ENCODE assay signal across 7 cellular contexts in the genomic region with DNA sequence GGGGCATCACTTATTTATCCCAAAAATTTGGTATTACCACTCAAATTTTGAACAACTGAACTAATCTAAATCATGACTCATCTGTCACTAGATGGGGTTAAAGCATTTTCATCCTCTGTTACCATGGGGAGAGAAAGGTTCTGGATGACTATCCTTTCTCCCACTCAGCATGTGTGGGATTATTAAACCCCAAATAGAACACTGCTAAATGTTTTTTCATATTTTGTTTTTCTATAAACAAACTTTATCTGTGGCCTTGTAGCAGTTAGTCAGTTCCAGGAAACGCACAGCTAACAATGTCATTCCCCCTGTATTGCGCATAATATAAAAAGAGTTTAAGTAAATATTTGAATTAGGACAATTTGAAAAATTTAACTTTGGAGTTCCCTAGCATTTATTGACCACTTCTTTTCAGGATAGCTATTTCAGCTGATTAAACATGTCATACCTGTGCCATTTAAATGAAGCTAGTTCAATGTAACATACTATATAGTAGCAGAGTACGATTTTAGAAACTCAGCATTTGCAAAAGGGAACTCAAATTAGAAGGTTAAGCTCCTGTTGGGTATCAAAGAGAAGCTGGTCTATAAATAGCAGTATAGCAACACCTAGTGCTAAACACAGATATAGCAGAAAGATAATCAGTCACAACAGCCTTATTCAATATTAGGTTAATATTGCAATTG. TPM values are rescaled to one million over a fixed set of nuclear protein-coding genes. Genes with fewer than 3 reads are reported as not detected.
DNase-seq lines count a peak whose midpoint lies in the region; ATAC-seq and TF ChIP-seq lines count a peak whose summit lies in the region.

No MANE protein-coding gene starts in this region.

- ATAC-seq in HG02870 (IDR thresholded peaks at IDR 0.05; ENCODE audit: unreplicated experiment), result peak; percentile 50
- peak; percentile 58 for ATAC-seq in stimulated activated effector memory CD8-positive, alpha-beta T cell treated with anti-CD3 and anti-CD28 coated beads, Interleukin-12 subunit alpha, Interleukin-12 subunit beta, amount 100 ng/mL, for 72 hours

- no peak overlapping the region for H3K18ac ChIP-seq in mesendoderm (ENCODE audit: low read length)

- H3K56ac ChIP-seq in mesendoderm (ENCODE audit: low read length), result no peak overlapping the region

- H2BK15ac ChIP-seq in mesendoderm (replicated peaks; ENCODE audit: low read depth), result no peak overlapping the region

- no peak overlapping the region for H2BK120ac ChIP-seq in mesendoderm (ENCODE audit: low read depth, low read length)

- H4K8ac ChIP-seq in mesendoderm (ENCODE audit: low read depth, low read length), result no peak overlapping the region

- TF ChIP-seq CTCF in GM06990 (IDR thresholded peaks at IDR 0.05; ENCODE audit: insufficient read depth, low read length, poor library complexity, severe bottlenecking), result peak; percentile 51
- peak; percentile 40 for TF ChIP-seq CTCF in fibroblast of pulmonary artery (IDR thresholded peaks at IDR 0.05; ENCODE audit: low read length, missing control alignments)

- H3K27ac Mint-ChIP-seq in stimulated activated effector memory CD8-positive, alpha-beta T cell treated with anti-CD3 and anti-CD28 coated beads, Interleukin-12 subunit alpha, Interleukin-12 subunit beta, amount 100 ng/mL, for 72 hours, result no peak overlapping the region

- H3K79me2 ChIP-seq in mesendoderm (ENCODE audit: control insufficient read depth, insufficient read depth, low read length), result no peaks in the 10 kb centered on the region

- H3K4me1 ChIP-seq in mesendoderm (ENCODE audit: control insufficient read depth, low read depth, low read length), result no peaks in the 10 kb centered on the region

- peaks cover 10% of the 10 kb centered on the region for H3K4me1 Mint-ChIP-seq in stimulated activated effector memory CD8-positive, alpha-beta T cell treated with anti-CD3 and anti-CD28 coated beads, Interleukin-12 subunit alpha, Interleukin-12 subunit beta, amount 100 ng/mL, for 72 hours

- no peaks in the 10 kb centered on the region for H3K36me3 ChIP-seq in GM06990 (ENCODE audit: control insufficient read depth, insufficient read depth, low read length)
- H3K36me3 ChIP-seq in mesendoderm (ENCODE audit: control insufficient read depth, insufficient read depth, low read length), result no peaks in the 10 kb centered on the region

- no peak overlapping the region for H3K4me2 ChIP-seq in mesendoderm (ENCODE audit: low read length)

- H2AK5ac ChIP-seq in mesendoderm (ENCODE audit: low read length), result no peak overlapping the region

- no peak overlapping the region for H3K23ac ChIP-seq in mesendoderm (ENCODE audit: low read length)

- no peak overlapping the region for H3K4me3 ChIP-seq in GM06990 (replicated peaks; ENCODE audit: low read depth, low read length)
- no peak overlapping the region for H3K4me3 ChIP-seq in fibroblast of pulmonary artery (replicated peaks; ENCODE audit: low read depth, low read length)
- H3K4me3 ChIP-seq in mesendoderm (ENCODE audit: low read length), result no peak overlapping the region

- no peak overlapping the region for H2BK5ac ChIP-seq in mesendoderm (ENCODE audit: low read length)

- DNase-seq in GM06990 (ENCODE audit: extremely low read depth, insufficient read length) (no peak), OCI-M1 (lab: John Stamatoyannopoulos, UW) (peak; percentile 42), fibroblast of pulmonary artery (ENCODE audit: low read depth) (peak; percentile 85), mesendoderm (no peak)
- no peak for DNase-seq in stimulated activated effector memory CD8-positive, alpha-beta T cell treated with anti-CD3 and anti-CD28 coated beads, Interleukin-12 subunit alpha, Interleukin-12 subunit beta, amount 100 ng/mL, for 72 hours (ENCODE audit: low spot score in 2 of 2)
- no peak for DNase-seq in activated CD4-positive, alpha-beta T cell treated with anti-CD3 and anti-CD28 coated beads for 1 hour

- WGBS in mesendoderm (ENCODE audit: extremely low coverage, insufficient coverage, low lambda C conversion rate), result no CpG with 5 or more reads among the region's 3 CpGs

- no peak overlapping the region for H3K4ac ChIP-seq in mesendoderm (ENCODE audit: low read depth, low read length)

- no peak overlapping the region for H3K9ac ChIP-seq in mesendoderm (ENCODE audit: low read length)

- no peak overlapping the region for H3K4me3 Mint-ChIP-seq in stimulated activated effector memory CD8-positive, alpha-beta T cell treated with anti-CD3 and anti-CD28 coated beads, Interleukin-12 subunit alpha, Interleukin-12 subunit beta, amount 100 ng/mL, for 72 hours

- no peaks in the 10 kb centered on the region for H3K36me3 Mint-ChIP-seq in stimulated activated effector memory CD8-positive, alpha-beta T cell treated with anti-CD3 and anti-CD28 coated beads, Interleukin-12 subunit alpha, Interleukin-12 subunit beta, amount 100 ng/mL, for 72 hours

- no peaks in the 10 kb centered on the region for H3K9me3 Mint-ChIP-seq in stimulated activated effector memory CD8-positive, alpha-beta T cell treated with anti-CD3 and anti-CD28 coated beads, Interleukin-12 subunit alpha, Interleukin-12 subunit beta, amount 100 ng/mL, for 72 hours

- no peak overlapping the region for H4K5ac ChIP-seq in mesendoderm (ENCODE audit: low read length)

- no peaks in the 10 kb centered on the region for H3K27me3 ChIP-seq in GM06990 (replicated peaks; ENCODE audit: control insufficient read depth, insufficient read depth, low read length)
- H3K27me3 ChIP-seq in mesendoderm (ENCODE audit: insufficient read depth, low read length, poor library complexity), result no peaks in the 10 kb centered on the region

- H3K27ac ChIP-seq in mesendoderm (ENCODE audit: low read depth, low read length), result no peak overlapping the region

- H3K79me1 ChIP-seq in mesendoderm (ENCODE audit: low read length), result no peaks in the 10 kb centered on the region

RNA-seq across cellular contexts. Expression of gene TMEM212, which starts 9.2 kb away (rescaled TPM):
- not detected for polyA plus RNA-seq in mesendoderm (2013, experiment 1 of 2)
- not detected for polyA plus RNA-seq in mesendoderm (2013, experiment 2 of 2)

RNA-seq across cellular contexts. Expression of gene PLD1, which starts 23.6 kb away (rescaled TPM):
- polyA plus RNA-seq in mesendoderm (2013, experiment 1 of 2), result 0.42 TPM
- 0.56 TPM for polyA plus RNA-seq in mesendoderm (2013, experiment 2 of 2)

Comparison
In these comparisons a context has a peak if more than half of its experiments do, and no peak if none do; other contexts are left out.
1. DNase-seq: peak in OCI-M1 (single experiment) and fibroblast of pulmonary artery (single experiment); none in GM06990 (single experiment), stimulated activated effector memory CD8-positive, alpha-beta T cell treated with anti-CD3 and anti-CD28 coated beads, Interleukin-12 subunit alpha, Interleukin-12 subunit beta, amount 100 ng/mL, for 72 hours (0 of 2), mesendoderm (single experiment) and activated CD4-positive, alpha-beta T cell treated with anti-CD3 and anti-CD28 coated beads for 1 hour (single experiment).